Comparison of ENCODE assay signal across 26 cellular contexts in the genomic region with DNA sequence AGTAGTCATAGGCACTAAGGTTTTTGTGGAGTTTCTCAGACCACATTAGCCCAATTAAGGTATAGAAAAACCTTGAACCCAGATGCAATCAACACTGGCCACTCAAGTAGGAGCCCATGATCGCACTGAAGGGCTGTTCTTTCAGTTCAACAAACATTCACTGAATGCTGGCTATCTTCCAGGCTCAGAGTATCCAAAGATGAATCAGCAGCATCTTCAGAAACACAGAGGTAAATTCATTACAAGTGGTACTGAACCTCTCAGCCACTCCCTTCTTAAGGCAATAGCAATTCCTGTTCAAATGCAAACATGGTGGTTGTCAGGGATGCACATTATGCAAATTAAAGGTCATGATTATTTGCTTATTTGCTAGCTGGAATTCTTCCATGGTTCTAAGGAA. TPM values are rescaled to one million over a fixed set of nuclear protein-coding genes. Genes with fewer than 3 reads are reported as not detected.
A peak's percentile ranks its signal among the peaks of the same experiment; 100 is the strongest.
DNase-seq lines count a peak whose midpoint lies in the region; ATAC-seq, FAIRE-seq and TF ChIP-seq lines count a peak whose summit lies in the region.
"Had no signal": no experiment of that assay in that cellular context is flagged by ENCODE, and none has a peak within 500 bp of the region (broad histone marks: within the 10 kb centered on the region; RNA-seq: fewer than 3 reads in every experiment).

No MANE protein-coding gene starts in this region.

- peaks cover 8% of the 10 kb centered on the region for H3K9me3 Mint-ChIP-seq in MCF 10A (ENCODE audit: unreplicated experiment)

- H3K4me2 ChIP-seq in HepG2 (ENCODE audit: low read depth, low read length) = no peak overlapping the region
- H3K4me2 ChIP-seq: BLaER1 had no signal

- in situ Hi-C loops in HepG2 (cut with HindIII; ENCODE audit: extremely low pct_ligation_motif_present, low pct_unique_long_range_greater_than_20kb) = no loop called here

- no peaks in the 10 kb centered on the region for H3K79me2 ChIP-seq in HepG2 (ENCODE audit: insufficient read depth, low read length)

- no peak overlapping the region for H3K9ac ChIP-seq in HepG2 (ENCODE audit: insufficient read depth, low read depth, low read length)
- H3K9ac ChIP-seq: BLaER1 had no signal

- no peak for TF ChIP-seq POLR2A in breast epithelium (IDR thresholded peaks at IDR 0.05)
- TF ChIP-seq POLR2A in HepG2 (IDR thresholded peaks at IDR 0.05; ENCODE audit: insufficient read depth in 1 of 2, low read depth in 2 of 2, low read length in 2 of 2) = no peak

- H2AFZ ChIP-seq in HepG2 (ENCODE audit: low read length) = no peak overlapping the region

- H3K27ac ChIP-seq in breast epithelium = no peak overlapping the region
- no peak overlapping the region for H3K27ac ChIP-seq in HepG2 (ENCODE audit: extremely low read length, insufficient read depth, low read length)
- H3K27ac ChIP-seq: BLaER1, right atrium auricular region, SJSA1, transverse colon had no signal

- H3K4me1 ChIP-seq in breast epithelium (peaks cover 3 to 10% of the 10 kb centered on the region in 2 donors), HepG2 (ENCODE audit: insufficient read depth, low read length) (peaks cover 16% of the 10 kb centered on the region)

- DNase-seq in MCF 10A (ENCODE audit: unreplicated experiment) (peak; percentile 55), breast epithelium (ENCODE audit: low spot score in 2 of 2) (no peak), RKO (ENCODE audit: low spot score) (peak; percentile 19), foreskin fibroblast (peak; percentile 12 to 38), hypothalamus (lab: John Stamatoyannopoulos, UW) (no peak), frontal cortex (ENCODE audit: low spot score in 2 of 2) (no peak), globus pallidus (ENCODE audit: low spot score) (no peak), HepG2 (ENCODE audit: low spot score) (no peak)
- DNase-seq: activated CD4-positive, alpha-beta T cell treated with anti-CD3 and anti-CD28 coated beads for 4 hours; cerebellar nuclear complex; left colon; naive thymus-derived CD8-positive, alpha-beta T cell; stimulated activated naive CD8-positive, alpha-beta T cell treated with anti-CD3 and anti-CD28 coated beads, Interleukin-15, amount 100 ng/mL, for 72 hours; transverse colon had no signal

- no peak for TF ChIP-seq EP300 in HepG2 (IDR thresholded peaks at IDR 0.05; ENCODE audit: low read depth in 2 of 2, low read length in 2 of 2)
- no peak for TF ChIP-seq EP300 in HepG2 (CRISPR knock-in tag; IDR thresholded peaks at IDR 0.05; ENCODE audit: borderline replicate concordance)

- H3K27me3 ChIP-seq in breast epithelium = peaks cover 0 to 13% of the 10 kb centered on the region in 2 donors
- peaks cover 2 to 35% of the 10 kb centered on the region in 2 experiments; a peak in 4 of 5 replicates for H3K27me3 ChIP-seq in HepG2 (ENCODE audit: control insufficient read depth in 1 of 2, insufficient read depth in 2 of 2, low read length in 2 of 2)
- H3K27me3 ChIP-seq: BLaER1 had no signal

- H3K36me3 ChIP-seq in breast epithelium (no peaks in the 10 kb centered on the region), HepG2 (replicated peaks in 1 of 2; ENCODE audit: control insufficient read depth in 1 of 2, insufficient read depth in 2 of 2, low read length in 2 of 2) (no peaks in the 10 kb centered on the region)
- H3K36me3 ChIP-seq: BLaER1, right atrium auricular region, SJSA1, transverse colon had no signal

- H3K4me3 Mint-ChIP-seq in MCF 10A (ENCODE audit: unreplicated experiment) = no peak overlapping the region
- H3K4me3 Mint-ChIP-seq: activated T-helper 17 cell treated with anti-CD3 and anti-CD28 coated beads, Interleukin-2, amount 50 U/mL, for 72 hours; stimulated activated naive CD8-positive, alpha-beta T cell treated with anti-CD3 and anti-CD28 coated beads, Interleukin-15, amount 100 ng/mL, for 72 hours had no signal

- TF ChIP-seq RAD21 in HepG2 (CRISPR knock-in tag; IDR thresholded peaks at IDR 0.05) = no peak

- FAIRE-seq in frontal cortex (lab: Jason Lieb, UNC) = no peak
- no peak for FAIRE-seq in HepG2 (lab: Jason Lieb, UNC)
- FAIRE-seq: astrocyte, D721Med, H1 had no signal

- BruUV-seq in MCF 10A (replicated peaks; lab: Mats Ljungman, UMichigan) (no TSS peak), HepG2 (replicated peaks; lab: Mats Ljungman, UMichigan) (no TSS peak)

- H4K20me1 ChIP-seq in HepG2 (ENCODE audit: insufficient read depth, low read length) = no peaks in the 10 kb centered on the region
- H4K20me1 ChIP-seq: BLaER1 had no signal

- H3K4me3 ChIP-seq in breast epithelium (no peak overlapping the region), foreskin fibroblast (ENCODE audit: low read depth in 1 of 2, low read length in 2 of 2) (no peak overlapping the region), HepG2 (replicated peaks in 1 of 3; ENCODE audit: insufficient read depth in 1 of 3, low read depth in 2 of 3, low read length in 3 of 3) (no peak overlapping the region)
- H3K4me3 ChIP-seq: BLaER1, right atrium auricular region, SJSA1, transverse colon had no signal

- no peaks in the 10 kb centered on the region for H3K4me1 Mint-ChIP-seq in MCF 10A (ENCODE audit: insufficient read depth, unreplicated experiment)
- H3K4me1 Mint-ChIP-seq: activated T-helper 17 cell treated with anti-CD3 and anti-CD28 coated beads, Interleukin-2, amount 50 U/mL, for 72 hours had no signal

- no CpG with 5 or more reads among the region's 1 CpG for WGBS in HepG2 (ENCODE audit: low lambda C conversion rate)

- ATAC-seq in HepG2 = no peak
- ATAC-seq: activated T-helper 17 cell treated with anti-CD3 and anti-CD28 coated beads, Interleukin-2, amount 50 U/mL, for 72 hours; left colon; naive thymus-derived CD8-positive, alpha-beta T cell; stimulated activated naive CD8-positive, alpha-beta T cell treated with anti-CD3 and anti-CD28 coated beads, Interleukin-15, amount 100 ng/mL, for 72 hours had no signal

- H3K27me3 Mint-ChIP-seq in MCF 10A (ENCODE audit: insufficient read depth, unreplicated experiment) = peaks cover 57% of the 10 kb centered on the region

- POLR2A ChIA-PET in MCF 10A (lab: Yijun Ruan, JAX) (no interaction called here), HepG2 (lab: Yijun Ruan, JAX) (no interaction called here)

- TF ChIP-seq CTCF in MCF 10A (IDR thresholded peaks at IDR 0.05; ENCODE audit: unreplicated experiment) (no peak), breast epithelium (IDR thresholded peaks at IDR 0.05) (no peak), foreskin fibroblast (IDR thresholded peaks at IDR 0.05; ENCODE audit: low read depth, low read length) (no peak), HepG2 (CRISPR knock-in tag; IDR thresholded peaks at IDR 0.05) (no peak)

- H3K36me3 Mint-ChIP-seq in MCF 10A (ENCODE audit: insufficient read depth, unreplicated experiment) = no peaks in the 10 kb centered on the region
- H3K36me3 Mint-ChIP-seq: activated naive CD8-positive, alpha-beta T cell had no signal

- CTCF ChIA-PET in MCF 10A (lab: Yijun Ruan, JAX) (interaction anchor here (0.6 to 7.2 kb wide), 4 partner anchors 103 to 422 kb away, joined by 3 to 170 read pairs (median 3); no protein-coding TSS in a partner anchor), HepG2 (lab: Yijun Ruan, JAX; ENCODE audit: low intra/inter-chr PET ratio, low total read pairs) (interaction anchor here (1.4 kb wide), 1 partner anchor 106 kb away, joined by 4 read pairs; no protein-coding TSS in a partner anchor)

- H3K9me3 ChIP-seq in breast epithelium (peaks cover 5 to 28% of the 10 kb centered on the region in 2 donors), HepG2 (ENCODE audit: low read length) (peaks cover 17% of the 10 kb centered on the region)
- H3K9me3 ChIP-seq: SJSA1, transverse colon had no signal

- intact Hi-C loops in MCF 10A (cut with micrococcal nuclease) = loop anchor here (10.0 kb wide), 1 partner anchor 260 kb away; no protein-coding TSS in a partner anchor
- intact Hi-C loops in breast epithelium (cut with DNase I; ENCODE audit: low total_unique reads) = no loop called here
- intact Hi-C loops in HepG2 (cut with micrococcal nuclease; ENCODE audit: unreplicated experiment) = no loop called here

- no peak overlapping the region for H3K27ac Mint-ChIP-seq in MCF 10A (ENCODE audit: low read depth, unreplicated experiment)
- H3K27ac Mint-ChIP-seq: activated naive CD8-positive, alpha-beta T cell; activated T-helper 17 cell treated with anti-CD3 and anti-CD28 coated beads, Interleukin-2, amount 50 U/mL, for 72 hours had no signal

RNA-seq across cellular contexts. Expression of gene KCNK18, which starts 17.1 kb away (rescaled TPM):
- not detected in 2 replicates for total RNA-seq in MCF 10A (2022)
- total RNA-seq in breast epithelium = not detected
- total RNA-seq in frontal cortex = not detected
- total RNA-seq in HepG2 (2016; rRNA removed; fragmentation: Illumina TruSeq; extraction: Trizol) = not detected in 2 replicates
- total RNA-seq in HepG2 (2016; cell fraction: cytosol; rRNA removed; fragmentation: Illumina TruSeq; extraction: Trizol; ENCODE audit: low read depth) = not detected in 2 replicates
- total RNA-seq in HepG2 (2016; cell fraction: insoluble cytoplasmic fraction; rRNA removed; fragmentation: Illumina TruSeq; extraction: Trizol) = not detected in 2 replicates
- not detected in 2 replicates for total RNA-seq in HepG2 (2016; cell fraction: membrane; rRNA removed; fragmentation: Illumina TruSeq; extraction: Trizol)
- total RNA-seq in HepG2 (2016; cell fraction: nucleus; rRNA removed; fragmentation: Illumina TruSeq; extraction: Trizol) = not detected in 2 replicates
- polyA plus RNA-seq in HepG2 (2011; rRNA removed) = not detected in 2 replicates
- polyA plus RNA-seq in HepG2 (2011; cell fraction: cytosol; rRNA removed) = not detected in 2 replicates
- not detected in 2 replicates for polyA plus RNA-seq in HepG2 (2011; cell fraction: nucleus; rRNA removed)
- not detected in 2 replicates for polyA plus RNA-seq in HepG2 (2012)
- polyA plus RNA-seq in HepG2 (2016; cell fraction: cytosol; fragmentation: Illumina TruSeq; extraction: Trizol; ENCODE audit: low read depth) = not detected in 2 replicates
- not detected in 2 replicates for polyA plus RNA-seq in HepG2 (2016; cell fraction: insoluble cytoplasmic fraction; fragmentation: Illumina TruSeq; extraction: Trizol; ENCODE audit: low read depth)
- polyA plus RNA-seq in HepG2 (2016; cell fraction: membrane; fragmentation: Illumina TruSeq; extraction: Trizol; ENCODE audit: low read depth) = not detected in 2 replicates
- not detected in 2 replicates for polyA plus RNA-seq in HepG2 (2016; cell fraction: nucleus; fragmentation: Illumina TruSeq; extraction: Trizol; ENCODE audit: insufficient read depth, low read depth)
- not detected in 2 replicates for polyA minus RNA-seq in HepG2 (2011; rRNA and poly(A)+ RNA removed; ENCODE audit: low replicate concordance)
- polyA minus RNA-seq in HepG2 (2011; cell fraction: cytosol; rRNA and poly(A)+ RNA removed) = not detected in 2 replicates
- polyA minus RNA-seq in HepG2 (2011; cell fraction: nucleus; rRNA and poly(A)+ RNA removed) = not detected in 2 replicates
- total RNA-seq: activated T-helper 17 cell treated with anti-CD3 and anti-CD28 coated beads, Interleukin-2, amount 50 U/mL, for 72 hours; astrocyte; H1; left colon; mesenteric fat pad; naive thymus-derived CD8-positive, alpha-beta T cell; osteocyte; right atrium auricular region; SJSA1; T-helper 1 cell treated with Interleukin-12 subunit alpha and Interleukin-12 subunit beta and Interleukin-4 antibody, amounts not matched to agents 30 ng/mL and 1 ng/mL, for 36 hours; transverse colon had no signal
- polyA plus RNA-seq: esophagus; H1; naive thymus-derived CD8-positive, alpha-beta T cell had no signal

RNA-seq across cellular contexts. Expression of gene SLC18A2, which starts 26.5 kb away (rescaled TPM):
- not detected in 2 replicates for total RNA-seq in MCF 10A (2022)
- total RNA-seq in breast epithelium = 1 to 10 TPM in 1 of 3 donors, under 1 TPM in 1, not detected in 1; 0.73 to 2.1 TPM
- total RNA-seq in frontal cortex = under 0.01 TPM
- not detected in 2 replicates for total RNA-seq in HepG2 (2016; rRNA removed; fragmentation: Illumina TruSeq; extraction: Trizol)
- total RNA-seq in HepG2 (2016; cell fraction: cytosol; rRNA removed; fragmentation: Illumina TruSeq; extraction: Trizol; ENCODE audit: low read depth) = not detected in 2 replicates
- not detected in 2 replicates for total RNA-seq in HepG2 (2016; cell fraction: insoluble cytoplasmic fraction; rRNA removed; fragmentation: Illumina TruSeq; extraction: Trizol)
- not detected in 2 replicates for total RNA-seq in HepG2 (2016; cell fraction: membrane; rRNA removed; fragmentation: Illumina TruSeq; extraction: Trizol)
- total RNA-seq in HepG2 (2016; cell fraction: nucleus; rRNA removed; fragmentation: Illumina TruSeq; extraction: Trizol) = not detected in 2 replicates
- polyA plus RNA-seq in HepG2 (2011; rRNA removed) = not detected in 2 replicates
- not detected in 2 replicates for polyA plus RNA-seq in HepG2 (2011; cell fraction: cytosol; rRNA removed)
- not detected in 2 replicates for polyA plus RNA-seq in HepG2 (2011; cell fraction: nucleus; rRNA removed)
- not detected in 2 replicates for polyA plus RNA-seq in HepG2 (2012)
- not detected in 2 replicates for polyA plus RNA-seq in HepG2 (2016; cell fraction: cytosol; fragmentation: Illumina TruSeq; extraction: Trizol; ENCODE audit: low read depth)
- polyA plus RNA-seq in HepG2 (2016; cell fraction: insoluble cytoplasmic fraction; fragmentation: Illumina TruSeq; extraction: Trizol; ENCODE audit: low read depth) = not detected in 2 replicates
- polyA plus RNA-seq in HepG2 (2016; cell fraction: membrane; fragmentation: Illumina TruSeq; extraction: Trizol; ENCODE audit: low read depth) = not detected in 2 replicates
- polyA plus RNA-seq in HepG2 (2016; cell fraction: nucleus; fragmentation: Illumina TruSeq; extraction: Trizol; ENCODE audit: insufficient read depth, low read depth) = not detected in 2 replicates
- polyA minus RNA-seq in HepG2 (2011; rRNA and poly(A)+ RNA removed; ENCODE audit: low replicate concordance) = not detected in 2 replicates
- polyA minus RNA-seq in HepG2 (2011; cell fraction: cytosol; rRNA and poly(A)+ RNA removed) = not detected in 2 replicates
- not detected in 2 replicates for polyA minus RNA-seq in HepG2 (2011; cell fraction: nucleus; rRNA and poly(A)+ RNA removed)
- total RNA-seq: astrocyte; naive thymus-derived CD8-positive, alpha-beta T cell; osteocyte; SJSA1; T-helper 1 cell treated with Interleukin-12 subunit alpha and Interleukin-12 subunit beta and Interleukin-4 antibody, amounts not matched to agents 30 ng/mL and 1 ng/mL, for 36 hours had no signal

Comparison
In these comparisons a context has a peak if more than half of its experiments do, and no peak if none do; other contexts are left out.
1. DNase-seq: peak in MCF 10A (single experiment), RKO (single experiment) and foreskin fibroblast (2 of 2); none in breast epithelium (0 of 2), hypothalamus (0 of 51), frontal cortex (0 of 2), globus pallidus (single experiment) and HepG2 (single experiment).